1 cellular context compared by ENCODE assay signal in genomic region chr4:20017035-20017434, GRCh38.
TF ChIP-seq lines count a peak whose summit lies in the region.

No MANE protein-coding gene starts in this region.

TF ChIP-seq in SK-N-SH treated with all-trans-retinoic acid at 6 μM for 48 hours, 23 proteins besides CTCF, POLR2A, EP300 and RAD21:
- TF ChIP-seq BACH2 (CRISPR knock-in tag; IDR thresholded peaks at IDR 0.05; ENCODE audit: borderline replicate concordance) (no peak), PPARA (CRISPR knock-in tag; IDR thresholded peaks at IDR 0.05; ENCODE audit: borderline replicate concordance) (no peak), ZNF565 (CRISPR knock-in tag; conservative IDR thresholded peaks at IDR 0.05; ENCODE audit: low read depth) (no peak), CSRNP3 (CRISPR knock-in tag; IDR thresholded peaks at IDR 0.05) (no peak), ZFP3 (CRISPR knock-in tag; IDR thresholded peaks at IDR 0.05) (no peak), ESRRG (CRISPR knock-in tag; IDR thresholded peaks at IDR 0.05) (no peak), ARNTL (CRISPR knock-in tag; IDR thresholded peaks at IDR 0.05; ENCODE audit: borderline replicate concordance, low read depth) (no peak)
